ENCODE assay signal across 8 cellular contexts in genomic region chr17:75088465-75088895, GRCh38. TPM values are rescaled to one million over a fixed set of nuclear protein-coding genes. Genes with fewer than 3 reads are reported as not detected.
DNase-seq lines count a peak whose midpoint lies in the region; ATAC-seq and TF ChIP-seq lines count a peak whose summit lies in the region.

No MANE protein-coding gene starts in this region.

- POLR2A ChIA-PET in activated B cell treated with CpG ODN at 0.5 μM for 24 hours (lab: Charles Lee): interaction anchor here (0.8 to 2.1 kb wide), 5 partner anchors 10 to 163 kb away, joined by 3 to 15 read pairs (median 3); partner anchors contain the start of genes ATP5PD and KCTD2

- H3K9me3 ChIP-seq in DND-41 (ENCODE audit: insufficient read depth, low read length, severe bottlenecking) (no peaks in the 10 kb centered on the region), parathyroid adenoma (ENCODE audit: control insufficient read depth, low read length) (no peaks in the 10 kb centered on the region)

- CTCF ChIA-PET in activated B cell treated with CpG ODN at 0.5 μM for 24 hours (lab: Charles Lee): interaction anchor here (1.7 kb wide), 2 partner anchors 83 to 127 kb away, joined by 3 to 4 read pairs; no protein-coding TSS in a partner anchor

- no peaks in the 10 kb centered on the region for H4K20me1 ChIP-seq in DND-41 (ENCODE audit: insufficient read depth, low read length)

- H3K9me3 Mint-ChIP-seq in activated B cell treated with CpG ODN at 0.5 μM for 24 hours: no peaks in the 10 kb centered on the region

- H3K36me3 ChIP-seq in DND-41 (ENCODE audit: insufficient read depth, low read length) (no peaks in the 10 kb centered on the region), parathyroid adenoma (ENCODE audit: control insufficient read depth, insufficient read depth, low read length) (no peaks in the 10 kb centered on the region)

- peak overlapping the region; percentile 76 for H3K9ac ChIP-seq in DND-41 (ENCODE audit: low read depth, low read length)
- peak overlapping the region; percentile 50 for H3K9ac ChIP-seq in parathyroid adenoma

- intact Hi-C loops in activated B cell treated with CpG ODN at 0.5 μM for 24 hours (cut with micrococcal nuclease): no loop called here

- H3K79me2 ChIP-seq in DND-41 (ENCODE audit: insufficient read depth, low read length): no peaks in the 10 kb centered on the region
- peaks cover 4% of the 10 kb centered on the region for H3K79me2 ChIP-seq in parathyroid adenoma

- H3K4me3 Mint-ChIP-seq in activated B cell treated with CpG ODN at 0.5 μM for 24 hours: peak overlapping the region; percentile 82

- H3K27me3 ChIP-seq in DND-41 (ENCODE audit: insufficient read depth, low read length, poor library complexity): no peaks in the 10 kb centered on the region
- peaks cover 7% of the 10 kb centered on the region for H3K27me3 ChIP-seq in foreskin keratinocyte
- H3K27me3 ChIP-seq in parathyroid adenoma (ENCODE audit: control insufficient read depth, insufficient read depth, low read length): no peaks in the 10 kb centered on the region

- DNase-seq in DND-41 (no peak), activated B cell treated with CpG ODN at 0.5 μM for 24 hours (no peak), foreskin keratinocyte (no peak), NCI-H1694 treated with DMSO at 0.1 percent for 48 hours (lab: John Stamatoyannopoulos, UW) (no peak), DMS79 (lab: John Stamatoyannopoulos, UW) (no peak), NCI-H748 treated with DMSO at 0.1 percent for 48 hours (lab: John Stamatoyannopoulos, UW) (no peak)

- peak overlapping the region; percentile 69 for H3K4me2 ChIP-seq in DND-41 (ENCODE audit: insufficient read depth, low read length)
- H3K4me2 ChIP-seq in parathyroid adenoma (ENCODE audit: low read length): peak overlapping the region; percentile 64

- H3K36me3 Mint-ChIP-seq in activated B cell treated with CpG ODN at 0.5 μM for 24 hours (ENCODE audit: low read depth): no peaks in the 10 kb centered on the region

- H3K27me3 Mint-ChIP-seq in activated B cell treated with CpG ODN at 0.5 μM for 24 hours: no peaks in the 10 kb centered on the region

- no peak overlapping the region for H3K27ac Mint-ChIP-seq in activated B cell treated with CpG ODN at 0.5 μM for 24 hours

- H3K4me1 Mint-ChIP-seq in activated B cell treated with CpG ODN at 0.5 μM for 24 hours: peaks cover 22% of the 10 kb centered on the region

- H3K4me3 ChIP-seq in DND-41 (ENCODE audit: low read depth in 1 of 2, low read length in 2 of 2) (peak overlapping the region; percentile 39 to 68; a peak in 3 of 4 replicates), parathyroid adenoma (ENCODE audit: low read depth, low read length) (peak overlapping the region; percentile 59)

- TF ChIP-seq CTCF in DND-41 (IDR thresholded peaks at IDR 0.05; ENCODE audit: borderline replicate concordance, extremely low read depth, low read length, poor library complexity, severe bottlenecking): no peak
- no peak for TF ChIP-seq CTCF in activated B cell treated with CpG ODN at 0.5 μM for 24 hours (IDR thresholded peaks at IDR 0.05)
- no peak for TF ChIP-seq CTCF in foreskin keratinocyte (conservative IDR thresholded peaks at IDR 0.05)
- TF ChIP-seq CTCF in parathyroid adenoma (IDR thresholded peaks at IDR 0.05): no peak

- H3K27ac ChIP-seq in DND-41 (ENCODE audit: low read length) (peak overlapping the region; percentile 80), foreskin keratinocyte (peak overlapping the region; percentile 66), parathyroid adenoma (peak overlapping the region; percentile 54)

- ATAC-seq in DND-41 (ENCODE audit: insufficient read depth, low read depth) (no peak), activated B cell treated with CpG ODN at 0.5 μM for 24 hours (ENCODE audit: low read depth) (no peak), foreskin keratinocyte (no peak), HG02571 (IDR thresholded peaks at IDR 0.05; ENCODE audit: unreplicated experiment) (no peak)

- peak overlapping the region; percentile 83 for H2AFZ ChIP-seq in DND-41 (ENCODE audit: low read depth, low read length)
- peak overlapping the region; percentile 99 for H2AFZ ChIP-seq in parathyroid adenoma

- H3K4me1 ChIP-seq in DND-41 (ENCODE audit: insufficient read depth, low read length) (peaks cover 37% of the 10 kb centered on the region), foreskin keratinocyte (peaks cover 10% of the 10 kb centered on the region), parathyroid adenoma (peaks cover 20% of the 10 kb centered on the region)

RNA-seq across cellular contexts. Expression of gene SLC16A5, which starts 0.7 kb away (rescaled TPM):
- total RNA-seq in activated B cell treated with CpG ODN at 0.5 μM for 24 hours (4.9 and 5.7 TPM in 2 replicates), foreskin keratinocyte (3.2 and 3.4 TPM in 2 replicates)
- 2.0 and 2.2 TPM in 2 replicates for polyA plus RNA-seq in foreskin keratinocyte

RNA-seq across cellular contexts. Expression of gene ARMC7, which starts 21.3 kb away (rescaled TPM):
- total RNA-seq in activated B cell treated with CpG ODN at 0.5 μM for 24 hours (11.8 and 15.4 TPM in 2 replicates), foreskin keratinocyte (3.5 and 4.4 TPM in 2 replicates)
- 5.8 and 6.5 TPM in 2 replicates for polyA plus RNA-seq in foreskin keratinocyte

RNA-seq across cellular contexts. Expression of gene KCTD2, which starts 41.5 kb away (rescaled TPM):
- total RNA-seq in activated B cell treated with CpG ODN at 0.5 μM for 24 hours (19.5 and 20.2 TPM in 2 replicates), foreskin keratinocyte (11.6 and 12.7 TPM in 2 replicates)
- 7.3 and 7.7 TPM in 2 replicates for polyA plus RNA-seq in foreskin keratinocyte

RNA-seq across cellular contexts. Expression of gene ATP5PD, which starts 41.7 kb away (rescaled TPM):
- total RNA-seq in activated B cell treated with CpG ODN at 0.5 μM for 24 hours (158 and 181 TPM in 2 replicates), foreskin keratinocyte (318 and 323 TPM in 2 replicates)
- polyA plus RNA-seq in foreskin keratinocyte: 425 and 434 TPM in 2 replicates

RNA-seq across cellular contexts. Expression of gene NT5C, which starts 43.1 kb away (rescaled TPM):
- total RNA-seq in activated B cell treated with CpG ODN at 0.5 μM for 24 hours (95.0 and 98.2 TPM in 2 replicates), foreskin keratinocyte (76.5 and 76.8 TPM in 2 replicates)
- polyA plus RNA-seq in foreskin keratinocyte: 109 and 111 TPM in 2 replicates
